In the genomic region with DNA sequence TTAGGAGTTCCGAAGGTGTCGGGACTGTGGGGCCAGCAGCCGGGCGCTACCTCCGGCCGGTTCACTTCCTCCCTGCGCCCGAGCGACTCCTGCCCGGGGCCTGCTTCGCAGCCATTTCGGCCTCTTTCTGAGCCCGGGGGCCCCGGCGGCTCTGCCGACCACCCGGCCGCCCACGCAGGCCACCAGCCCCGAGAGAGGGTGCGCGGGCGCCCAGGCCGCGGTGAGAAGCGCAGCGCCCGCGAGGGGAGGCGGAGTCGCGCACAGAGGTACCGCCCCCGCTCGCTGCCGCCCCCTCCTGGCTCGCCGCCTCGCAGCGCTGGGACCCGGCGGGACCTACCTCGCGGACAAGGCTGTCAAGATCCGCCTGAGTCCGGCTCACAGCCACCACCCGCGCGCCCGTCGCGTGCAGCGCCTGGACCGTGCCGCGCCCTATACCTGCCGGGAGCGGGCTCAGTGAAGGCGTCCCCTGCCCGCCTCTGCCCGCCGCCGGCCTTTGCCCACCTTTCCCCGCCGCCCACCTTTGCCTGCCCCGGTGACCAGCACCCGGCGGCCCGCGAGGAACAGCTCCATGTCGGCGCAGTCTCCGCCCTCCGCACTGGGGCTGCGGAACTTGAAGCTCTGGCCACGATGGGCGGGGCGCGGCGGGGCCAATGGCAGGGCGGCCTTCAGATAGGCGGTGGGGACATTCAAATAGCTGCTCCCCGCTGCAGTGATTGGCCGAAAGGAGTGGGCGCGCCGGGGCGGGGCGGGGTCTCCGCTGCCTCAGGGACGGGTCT, we compare ENCODE assay signal across 8 cellular contexts. TPM values are rescaled to one million over a fixed set of nuclear protein-coding genes. Genes with fewer than 3 reads are reported as not detected.
DNase-seq lines count a peak whose midpoint lies in the region; ATAC-seq and TF ChIP-seq lines count a peak whose summit lies in the region.

Gene DCXR (minus strand): TSS at position 585 of the 776 bp plus-strand sequence. CDS start 15 bp downstream, at position 570.

- H3K27ac ChIP-seq in BLaER1 treated with 17β-estradiol and CSF1 and Interleukin-3, amounts not matched to agents 10 nM and 100 nM = peak within 1 kb of the TSS; percentile 52 to 85 (median 78); a peak in 21 of 22 replicates
- H3K27ac ChIP-seq in colonic mucosa = peak within 1 kb of the TSS; percentile 95

- H3K9me3 Mint-ChIP-seq in activated CD4-positive, alpha-beta T cell treated with anti-CD3 and anti-CD28 coated beads, Interleukin-2, amount 10 ng/mL, durations not matched to agents 24 days and 14 days = no peaks in the 10 kb centered on the region

- H3K4me1 Mint-ChIP-seq in activated CD4-positive, alpha-beta T cell treated with anti-CD3 and anti-CD28 coated beads, Interleukin-2, amount 10 ng/mL, durations not matched to agents 24 days and 14 days = peaks cover 19% of the 10 kb centered on the region

- peak within 1 kb of the TSS; percentile 83 for H3K4me3 Mint-ChIP-seq in activated CD4-positive, alpha-beta T cell treated with anti-CD3 and anti-CD28 coated beads, Interleukin-2, amount 10 ng/mL, durations not matched to agents 24 days and 14 days

- H3K4me1 ChIP-seq in BLaER1 treated with 17β-estradiol and CSF1 and Interleukin-3, amounts not matched to agents 10 nM and 100 nM = peaks cover 34 to 55% (median 44%) of the 10 kb centered on the region in 10 experiments
- peaks cover 10% of the 10 kb centered on the region for H3K4me1 ChIP-seq in colonic mucosa

- peak within 1 kb of the TSS; percentile 78 to 88 (median 83) for H3K9ac ChIP-seq in BLaER1 treated with 17β-estradiol and CSF1 and Interleukin-3, amounts not matched to agents 10 nM and 100 nM
- H3K9ac ChIP-seq in colonic mucosa (ENCODE audit: low read depth in 2 of 2, low read length in 2 of 2) = peak within 1 kb of the TSS; percentile 67 to 86

- intact Hi-C loops in activated CD4-positive, alpha-beta T cell treated with anti-CD3 and anti-CD28 coated beads, Interleukin-2, amount 10 ng/mL, durations not matched to agents 24 days and 14 days (cut with micrococcal nuclease) = loop anchor here (1.0 to 2.0 kb wide), 4 partner anchors 14 to 61 kb away; partner anchors contain the start of genes ASPSCR1, FASN, GPS1 and LRRC45
- intact Hi-C loops in colonic mucosa (cut with DNase I) (loop anchor here (10.0 kb wide), 1 partner anchor 288 kb away; no protein-coding TSS in a partner anchor), left colon (cut with DNase I, micrococcal nuclease) (no loop called here)

- peak within 1 kb of the TSS; percentile 96 for H3K27ac Mint-ChIP-seq in activated CD4-positive, alpha-beta T cell treated with anti-CD3 and anti-CD28 coated beads, Interleukin-2, amount 10 ng/mL, durations not matched to agents 24 days and 14 days

- no peaks in the 10 kb centered on the region for H3K9me3 ChIP-seq in BLaER1 treated with 17β-estradiol and CSF1 and Interleukin-3, amounts not matched to agents 10 nM and 100 nM (replicated peaks in 1 of 11)
- H3K9me3 ChIP-seq in colonic mucosa = no peaks in the 10 kb centered on the region

- peak within 1 kb of the TSS; percentile 59 to 79 (median 73) for H3K4me3 ChIP-seq in BLaER1 treated with 17β-estradiol and CSF1 and Interleukin-3, amounts not matched to agents 10 nM and 100 nM
- peak within 1 kb of the TSS; percentile 83 for H3K4me3 ChIP-seq in colonic mucosa

- peak within 1 kb of the TSS; percentile 90 to 100 (median 99) for H3K4me2 ChIP-seq in BLaER1 treated with 17β-estradiol and CSF1 and Interleukin-3, amounts not matched to agents 10 nM and 100 nM

- peak; percentile 94 for DNase-seq in NCI-H526 treated with DMSO at 0.1 percent for 48 hours (lab: John Stamatoyannopoulos, UW)
- peak; percentile 99 for DNase-seq in activated CD4-positive, alpha-beta T cell treated with anti-CD3 and anti-CD28 coated beads, Interleukin-2, amount 10 ng/mL, durations not matched to agents 24 days and 14 days
- DNase-seq in colonic mucosa = peak; percentile 99
- DNase-seq in left colon = peak; percentile 97 to 98
- DNase-seq in stimulated activated CD4-positive, alpha-beta T cell treated with anti-CD3 and anti-CD28 coated beads, Interleukin-1b, Interleukin-23, amount 100 ng/mL, for 48 hours = peak; percentile 96

- peaks cover 2% of the 10 kb centered on the region for H3K27me3 Mint-ChIP-seq in activated CD4-positive, alpha-beta T cell treated with anti-CD3 and anti-CD28 coated beads, Interleukin-2, amount 10 ng/mL, durations not matched to agents 24 days and 14 days

- H3K36me3 ChIP-seq in BLaER1 treated with 17β-estradiol and CSF1 and Interleukin-3, amounts not matched to agents 10 nM and 100 nM = peaks cover 0 to 7% (median 0%) of the 10 kb centered on the region in 11 experiments; a peak in 1 of 22 replicates
- no peaks in the 10 kb centered on the region for H3K36me3 ChIP-seq in colonic mucosa

- H4K20me1 ChIP-seq in BLaER1 treated with 17β-estradiol and CSF1 and Interleukin-3, amounts not matched to agents 10 nM and 100 nM = peaks cover 0 to 41% (median 20%) of the 10 kb centered on the region in 11 experiments; a peak in 16 of 22 replicates

- H3K36me3 Mint-ChIP-seq in activated CD4-positive, alpha-beta T cell treated with anti-CD3 and anti-CD28 coated beads, Interleukin-2, amount 10 ng/mL, durations not matched to agents 24 days and 14 days (ENCODE audit: low read depth) = peaks cover 8% of the 10 kb centered on the region

- peaks cover 0 to 15% (median 13%) of the 10 kb centered on the region in 11 experiments; a peak in 18 of 22 replicates for H3K27me3 ChIP-seq in BLaER1 treated with 17β-estradiol and CSF1 and Interleukin-3, amounts not matched to agents 10 nM and 100 nM
- H3K27me3 ChIP-seq in colonic mucosa = no peaks in the 10 kb centered on the region

- TF ChIP-seq CTCF in colonic mucosa (IDR thresholded peaks at IDR 0.05) = peak; percentile 80

- ATAC-seq in GM19324 (IDR thresholded peaks at IDR 0.05; ENCODE audit: low FRiP score, unreplicated experiment) (peak; percentile 86), HG03469 (IDR thresholded peaks at IDR 0.05; ENCODE audit: unreplicated experiment) (peak; percentile 60), left colon (peak; percentile 92)

RNA-seq across cellular contexts. Expression of gene DCXR, which starts in this region (rescaled TPM):
- 128 TPM in 2 replicates for total RNA-seq in activated CD4-positive, alpha-beta T cell treated with anti-CD3 and anti-CD28 coated beads, Interleukin-2, amount 10 ng/mL, durations not matched to agents 24 days and 14 days
- total RNA-seq in colonic mucosa (100 to 1,000 TPM; 115 to 183 TPM), left colon (100 to 1,000 TPM; 111 to 137 TPM)

Comparison
In these comparisons a context has a peak if more than half of its experiments do, and no peak if none do; other contexts are left out.
1. Peak in every context shown above with its lines: DNase-seq, ATAC-seq, H3K4me3 ChIP-seq and H3K27ac ChIP-seq.
2. intact Hi-C loops: an anchor here in activated CD4-positive, alpha-beta T cell treated with anti-CD3 and anti-CD28 coated beads, Interleukin-2, amount 10 ng/mL, durations not matched to agents 24 days and 14 days (1.0 to 2.0 kb wide) and colonic mucosa (10.0 kb wide); none called in left colon.